10 cellular contexts compared by ENCODE assay signal in genomic region chr16:2970563-2970962, GRCh38. TPM values are rescaled to one million over a fixed set of nuclear protein-coding genes. Genes with fewer than 3 reads are reported as not detected.
A peak's percentile ranks its signal among the peaks of the same experiment; 100 is the strongest.
DNase-seq lines count a peak whose midpoint lies in the region; ATAC-seq and TF ChIP-seq lines count a peak whose summit lies in the region.
"Had no signal": no experiment of that assay in that cellular context is flagged by ENCODE, and none has a peak within 500 bp of the region (broad histone marks: within the 10 kb centered on the region; RNA-seq: fewer than 3 reads in every experiment).

No MANE protein-coding gene starts in this region.

- intact Hi-C loops in CD8-positive, alpha-beta T cell (cut with DNase I, micrococcal nuclease), result no loop called here
- intact Hi-C loops in vagina (cut with DNase I), result no loop called here

- H3K9me3 ChIP-seq in CD8-positive, alpha-beta T cell (ENCODE audit: low read length), result no peaks in the 10 kb centered on the region
- H3K9me3 ChIP-seq in Loucy (ENCODE audit: insufficient read depth, low read depth, low read length) (no peaks in the 10 kb centered on the region), neural cell (ENCODE audit: low read length) (no peaks in the 10 kb centered on the region), vagina (no peaks in the 10 kb centered on the region)

- H3K9me3 Mint-ChIP-seq in CD8-positive, alpha-beta T cell, result no peaks in the 10 kb centered on the region

- no peak for TF ChIP-seq CTCF in CD8-positive, alpha-beta T cell (IDR thresholded peaks at IDR 0.05)
- TF ChIP-seq CTCF in Loucy (conservative IDR thresholded peaks at IDR 0.05; ENCODE audit: low read length), result no peak
- no peak for TF ChIP-seq CTCF in neural cell (IDR thresholded peaks at IDR 0.05; ENCODE audit: poor library complexity, severe bottlenecking)
- TF ChIP-seq CTCF in vagina (IDR thresholded peaks at IDR 0.05), result no peak

- TF ChIP-seq RAD21 in neural cell (conservative IDR thresholded peaks at IDR 0.05), result no peak

- peak in 1 of 7 experiments; percentile 14 for DNase-seq in CD8-positive, alpha-beta T cell
- DNase-seq in caudate nucleus (lab: John Stamatoyannopoulos, UW), result no peak
- DNase-seq in stimulated activated naive CD4-positive, alpha-beta T cell treated with Interleukin-2 at 50 U/mL for 16 hours (lab: John Stamatoyannopoulos, UW), result no peak
- DNase-seq in vagina (ENCODE audit: extremely low spot score in 2 of 2), result no peak
- DNase-seq in HT-29 (ENCODE audit: low spot score), result no peak

- no peak for TF ChIP-seq EP300 in neural cell (conservative IDR thresholded peaks at IDR 0.05; ENCODE audit: poor library complexity, severe bottlenecking)

- no peaks in the 10 kb centered on the region for H3K36me3 Mint-ChIP-seq in CD8-positive, alpha-beta T cell

- H3K4me2 ChIP-seq in Loucy (ENCODE audit: low read depth, low read length, poor library complexity, severe bottlenecking) (peak overlapping the region; percentile 71), neural cell (ENCODE audit: low read length) (peak overlapping the region; percentile 76)

- no peak for ATAC-seq in CD8-positive, alpha-beta T cell
- no peak for ATAC-seq in HG03442 (IDR thresholded peaks at IDR 0.05; ENCODE audit: unreplicated experiment)

- H4K20me1 ChIP-seq in Loucy (ENCODE audit: insufficient read depth, low read length, poor library complexity, severe bottlenecking) (peaks cover 7% of the 10 kb centered on the region), neural cell (ENCODE audit: insufficient read depth) (no peaks in the 10 kb centered on the region)

- H3K9ac ChIP-seq in Loucy (ENCODE audit: low read depth, low read length, poor library complexity, severe bottlenecking), result peak overlapping the region; percentile 62
- peak overlapping the region; percentile 83 for H3K9ac ChIP-seq in neural cell (ENCODE audit: low read length)

- H3K4me1 Mint-ChIP-seq in CD8-positive, alpha-beta T cell (ENCODE audit: low read depth), result peaks cover 15% of the 10 kb centered on the region

- no peak overlapping the region for H3K4me3 ChIP-seq in CD8-positive, alpha-beta T cell (ENCODE audit: low read depth, low read length)
- H3K4me3 ChIP-seq in Loucy (ENCODE audit: low read length, poor library complexity, severe bottlenecking) (peak overlapping the region; percentile 77), neural cell (ENCODE audit: low read length) (peak overlapping the region; percentile 98), vagina (peak overlapping the region in 1 of 2 donors; percentile 56)

- POLR2A ChIA-PET in CD8-positive, alpha-beta T cell (lab: Charles Lee), result no interaction called here

- H3K27me3 Mint-ChIP-seq in CD8-positive, alpha-beta T cell (ENCODE audit: low read depth), result peaks cover 24% of the 10 kb centered on the region

- H3K9me2 ChIP-seq in Loucy (replicated peaks; ENCODE audit: low read depth, low read length) (no peaks in the 10 kb centered on the region), neural cell (ENCODE audit: insufficient read depth, low read length) (no peaks in the 10 kb centered on the region)

- CTCF ChIA-PET in CD8-positive, alpha-beta T cell (lab: Charles Lee), result interaction anchor here (1.6 to 1.8 kb wide), 2 partner anchors 9 to 12 kb away, joined by 5 to 8 read pairs; no protein-coding TSS in a partner anchor

- TF ChIP-seq POLR2A in vagina (IDR thresholded peaks at IDR 0.05), result no peak

- H3K4me3 Mint-ChIP-seq in CD8-positive, alpha-beta T cell, result peak overlapping the region; percentile 55

- no peak overlapping the region for H3K27ac Mint-ChIP-seq in CD8-positive, alpha-beta T cell

- peaks cover 30% of the 10 kb centered on the region for H3K27me3 ChIP-seq in CD8-positive, alpha-beta T cell (ENCODE audit: insufficient read depth, low read length)
- H3K27me3 ChIP-seq in Loucy (ENCODE audit: insufficient read depth, low read length, poor library complexity, severe bottlenecking), result no peaks in the 10 kb centered on the region
- peaks cover 27% of the 10 kb centered on the region for H3K27me3 ChIP-seq in neural cell (ENCODE audit: insufficient read depth, low read depth, low read length)
- H3K27me3 ChIP-seq in vagina, result peaks cover 12% of the 10 kb centered on the region

- H3K27ac ChIP-seq in CD8-positive, alpha-beta T cell (ENCODE audit: low read depth, low read length), result no peak overlapping the region
- H3K27ac ChIP-seq in caudate nucleus (ENCODE audit: low read depth, low read length), result peak overlapping the region; percentile 88
- no peak overlapping the region for H3K27ac ChIP-seq in neural cell (ENCODE audit: low read length)
- no peak overlapping the region for H3K27ac ChIP-seq in vagina

- H2AFZ ChIP-seq in Loucy (ENCODE audit: low read length), result no peak overlapping the region
- H2AFZ ChIP-seq in neural cell (ENCODE audit: low read depth, low read length), result no peak overlapping the region

- H3K36me3 ChIP-seq in CD8-positive, alpha-beta T cell (ENCODE audit: insufficient read depth, low read length), result no peaks in the 10 kb centered on the region
- no peaks in the 10 kb centered on the region for H3K36me3 ChIP-seq in Loucy (ENCODE audit: insufficient read depth, low read length)
- H3K36me3 ChIP-seq in neural cell (ENCODE audit: insufficient read depth, low read length), result no peaks in the 10 kb centered on the region
- H3K36me3 ChIP-seq in vagina, result no peaks in the 10 kb centered on the region

- peaks cover 34% of the 10 kb centered on the region for H3K4me1 ChIP-seq in CD8-positive, alpha-beta T cell (ENCODE audit: insufficient read depth, low read length)
- H3K4me1 ChIP-seq in Loucy (ENCODE audit: insufficient read depth, low read length, poor library complexity, severe bottlenecking) (peaks cover 2% of the 10 kb centered on the region), vagina (peaks cover 34% of the 10 kb centered on the region)

- H3K79me2 ChIP-seq in Loucy (ENCODE audit: insufficient read depth, low read length) (peaks cover 11% of the 10 kb centered on the region; the same call in 1 of the 2 replicates), neural cell (replicated peaks; ENCODE audit: insufficient read depth, low read length) (no peaks in the 10 kb centered on the region)

- H3F3A ChIP-seq in Loucy (ENCODE audit: low read depth), result no peaks in the 10 kb centered on the region
- H3F3A ChIP-seq in neural cell (ENCODE audit: insufficient read depth, low read length, poor library complexity, severe bottlenecking), result no peaks in the 10 kb centered on the region

TF ChIP-seq in neural cell, 6 proteins besides CTCF, POLR2A, EP300 and RAD21:
- TF ChIP-seq REST (IDR thresholded peaks at IDR 0.05; ENCODE audit: borderline replicate concordance) (no peak), TAF1 (IDR thresholded peaks at IDR 0.05; ENCODE audit: low read depth) (no peak), MXI1 (conservative IDR thresholded peaks at IDR 0.05; ENCODE audit: poor library complexity, severe bottlenecking) (no peak), POLR2AphosphoS5 (IDR thresholded peaks at IDR 0.05) (no peak), EZH2 (IDR thresholded peaks at IDR 0.05; ENCODE audit: borderline replicate concordance, insufficient read depth, low read length, poor library complexity, severe bottlenecking) (no peak), SMC3 (conservative IDR thresholded peaks at IDR 0.05; ENCODE audit: poor library complexity) (no peak)

RNA-seq across cellular contexts. Expression of gene PAQR4, which starts 1.4 kb away (rescaled TPM):
- under 1 TPM; 0.14 to 0.22 TPM for total RNA-seq in CD8-positive, alpha-beta T cell
- 47.8 and 55.8 TPM in 2 replicates for polyA plus RNA-seq in neural cell
- 31.0 and 38.5 TPM in 2 replicates for polyA minus RNA-seq in neural cell
- total RNA-seq in vagina, result 2.7 TPM
- 97.9 and 106 TPM in 2 replicates for total RNA-seq in HT-29 (2014; rRNA removed; shearing (Covaris generic))

RNA-seq across cellular contexts. Expression of gene KREMEN2, which starts 6.5 kb away (rescaled TPM):
- not detected for total RNA-seq in CD8-positive, alpha-beta T cell
- polyA plus RNA-seq in neural cell, result 0.71 TPM in 1 of 2 replicates, not detected in the other
- 0.35 TPM in 1 of 2 replicates, not detected in the other for polyA minus RNA-seq in neural cell
- total RNA-seq in vagina, result not detected
- 0.08 and 0.31 TPM in 2 replicates for total RNA-seq in HT-29 (2014; rRNA removed; shearing (Covaris generic))
- total RNA-seq: aorta, right cardiac atrium had no signal
- polyA plus RNA-seq: aorta, right cardiac atrium had no signal

RNA-seq across cellular contexts. Expression of gene PKMYT1, which starts 9.7 kb away (rescaled TPM):
- total RNA-seq in CD8-positive, alpha-beta T cell, result under 1 TPM; 0.44 to 0.81 TPM
- 2.9 and 5.9 TPM in 2 replicates for polyA plus RNA-seq in neural cell
- polyA minus RNA-seq in neural cell, result 1.6 TPM in 1 of 2 replicates, not detected in the other
- total RNA-seq in vagina, result 6.9 TPM
- total RNA-seq in HT-29 (2014; rRNA removed; shearing (Covaris generic)), result 86.3 and 92.1 TPM in 2 replicates

RNA-seq across cellular contexts. Expression of gene CLDN9, which starts 42.2 kb away (rescaled TPM):
- not detected for total RNA-seq in CD8-positive, alpha-beta T cell
- polyA plus RNA-seq in neural cell, result not detected in 2 replicates
- not detected in 2 replicates for polyA minus RNA-seq in neural cell
- not detected for total RNA-seq in vagina
- 2.6 and 4.7 TPM in 2 replicates for total RNA-seq in HT-29 (2014; rRNA removed; shearing (Covaris generic))

RNA-seq across cellular contexts. Expression of gene CLDN6, which starts 47.4 kb away (rescaled TPM):
- total RNA-seq in CD8-positive, alpha-beta T cell, result not detected
- polyA plus RNA-seq in neural cell, result 1.1 TPM in 1 of 2 replicates, not detected in the other
- polyA minus RNA-seq in neural cell, result not detected in 2 replicates
- total RNA-seq in vagina, result not detected
- not detected in 2 replicates for total RNA-seq in HT-29 (2014; rRNA removed; shearing (Covaris generic))
- total RNA-seq: aorta, right cardiac atrium had no signal
- polyA plus RNA-seq: aorta, right cardiac atrium had no signal

Comparison
In these comparisons a context has a peak if more than half of its experiments do, and no peak if none do; other contexts are left out.
1. RNA of gene PAQR4, which starts 1.4 kb away (total RNA-seq): 97.9 to 106 TPM in HT-29; 2.7 TPM in vagina (single experiment) and 0.14 to 0.22 TPM in CD8-positive, alpha-beta T cell; every median in the first group is over 10 times any median in the second.
2. RNA of gene PKMYT1, which starts 9.7 kb away (total RNA-seq): 86.3 to 92.1 TPM in HT-29; 6.9 TPM in vagina (single experiment) and 0.44 to 0.81 TPM in CD8-positive, alpha-beta T cell; every median in the first group is over 10 times any median in the second.